In the genomic region with DNA sequence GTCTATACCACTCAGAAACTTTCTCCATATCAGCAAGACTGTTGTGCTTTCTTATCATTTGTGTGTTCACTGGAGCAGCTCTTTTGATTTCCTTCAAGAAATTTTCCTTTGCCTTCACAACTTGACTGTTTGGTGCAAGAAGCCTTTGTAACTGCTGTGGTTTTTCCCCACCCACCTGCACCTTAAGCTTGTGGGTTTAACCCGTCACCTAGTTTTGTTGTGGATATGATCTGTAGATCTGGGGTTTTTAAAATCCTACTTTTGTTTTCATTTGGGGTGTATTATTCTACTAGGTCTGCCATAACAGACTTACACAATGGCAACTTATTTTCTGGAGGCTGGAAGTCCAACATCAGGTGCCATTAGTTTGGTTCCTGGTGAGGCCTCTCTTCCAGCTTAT, we compare ENCODE assay signal across 15 cellular contexts. TPM values are rescaled to one million over a fixed set of nuclear protein-coding genes. Genes with fewer than 3 reads are reported as not detected.
DNase-seq lines count a peak whose midpoint lies in the region; ATAC-seq, FAIRE-seq and TF ChIP-seq lines count a peak whose summit lies in the region.
"Had no signal": no experiment of that assay in that cellular context is flagged by ENCODE, and none has a peak within 500 bp of the region (broad histone marks: within the 10 kb centered on the region; RNA-seq: fewer than 3 reads in every experiment).

No MANE protein-coding gene starts in this region.

- peaks cover 4% of the 10 kb centered on the region for H3K4me1 ChIP-seq in effector memory CD4-positive, alpha-beta T cell (ENCODE audit: control insufficient read depth, insufficient read depth, low read length, poor library complexity, severe bottlenecking)
- no peaks in the 10 kb centered on the region for H3K4me1 ChIP-seq in upper lobe of left lung

- TF ChIP-seq EP300 in upper lobe of left lung (IDR thresholded peaks at IDR 0.05), result no peak

- TF ChIP-seq CTCF in upper lobe of left lung (IDR thresholded peaks at IDR 0.05), result no peak

- ATAC-seq in GM18498 (IDR thresholded peaks at IDR 0.05; ENCODE audit: unreplicated experiment), result no peak
- no peak for ATAC-seq in upper lobe of left lung (ENCODE audit: low FRiP score in 2 of 2)

- DNase-seq in GM18507 (ENCODE audit: extremely low spot score, insufficient read length, low read depth), result no peak
- peak; percentile 7 to 39 for DNase-seq in activated CD8-positive, alpha-beta memory T cell treated with anti-CD3 and anti-CD28 coated beads for 4 hours (ENCODE audit: low read depth in 2 of 2)
- DNase-seq in effector memory CD4-positive, alpha-beta T cell, result no peak
- peak; percentile 15 to 26 for DNase-seq in stimulated activated CD8-positive, alpha-beta memory T cell treated with anti-CD3 and anti-CD28 coated beads, Interleukin-4, amount 100 ng/mL, for 4 hours (ENCODE audit: low read depth in 2 of 2, low spot score in 1 of 2)
- no peak for DNase-seq in caudate nucleus (lab: John Stamatoyannopoulos, UW)
- no peak for DNase-seq in DMS114 treated with DMSO at 0.1 percent for 48 hours (lab: John Stamatoyannopoulos, UW; ENCODE audit: unreplicated experiment)
- DNase-seq in upper lobe of left lung, result no peak
- DNase-seq: GDM1, NCI-H2171 treated with DMSO at 0.1 percent for 48 hours, PC-9, substantia nigra, T1000 had no signal

- peak; percentile 38 for FAIRE-seq in GM18507 (lab: Jason Lieb, UNC)
- FAIRE-seq: islet of Langerhans had no signal

- H3K9me3 ChIP-seq in effector memory CD4-positive, alpha-beta T cell (ENCODE audit: control insufficient read depth, low read length), result no peaks in the 10 kb centered on the region
- peaks cover 0 to 3% (median 0%) of the 10 kb centered on the region in 4 donors for H3K9me3 ChIP-seq in upper lobe of left lung

- H3K27ac ChIP-seq in effector memory CD4-positive, alpha-beta T cell (ENCODE audit: insufficient read depth, low read length, poor library complexity, severe bottlenecking), result peak overlapping the region; percentile 18
- H3K27ac ChIP-seq in caudate nucleus (ENCODE audit: low read depth, low read length) (no peak overlapping the region), upper lobe of left lung (no peak overlapping the region)
- H3K27ac ChIP-seq: C4-2B, PC-9 had no signal

- WGBS in upper lobe of left lung, 2 donors, result 81 to 88% methylated on average over 1 of the region's 1 CpG

- H3K27me3 ChIP-seq in effector memory CD4-positive, alpha-beta T cell (replicated peaks; ENCODE audit: control insufficient read depth, insufficient read depth, low read length, poor library complexity, severe bottlenecking), result no peaks in the 10 kb centered on the region
- no peaks in the 10 kb centered on the region for H3K27me3 ChIP-seq in upper lobe of left lung

- no peak for TF ChIP-seq POLR2A in upper lobe of left lung (IDR thresholded peaks at IDR 0.05)

- H3K36me3 ChIP-seq in effector memory CD4-positive, alpha-beta T cell (ENCODE audit: control insufficient read depth, insufficient read depth, low read length), result no peaks in the 10 kb centered on the region
- H3K36me3 ChIP-seq in upper lobe of left lung, result no peaks in the 10 kb centered on the region

- H3K4me3 ChIP-seq in effector memory CD4-positive, alpha-beta T cell (ENCODE audit: insufficient read depth, low read depth, low read length, poor library complexity, severe bottlenecking), result no peak overlapping the region
- no peak overlapping the region for H3K4me3 ChIP-seq in upper lobe of left lung
- H3K4me3 ChIP-seq: PC-9 had no signal

RNA-seq across cellular contexts. Expression of gene CHST3, which starts 30.5 kb away (rescaled TPM):
- total RNA-seq in upper lobe of left lung, result 10 to 100 TPM in 2 of 6 donors, 1 to 10 TPM in 4; 5.4 to 15.0 (median 8.4) TPM

Comparison
In these comparisons a context has a peak if more than half of its experiments do, and no peak if none do; other contexts are left out.
1. DNase-seq: peak in activated CD8-positive, alpha-beta memory T cell treated with anti-CD3 and anti-CD28 coated beads for 4 hours (2 of 2) and stimulated activated CD8-positive, alpha-beta memory T cell treated with anti-CD3 and anti-CD28 coated beads, Interleukin-4, amount 100 ng/mL, for 4 hours (2 of 2); none in GM18507 (single experiment), effector memory CD4-positive, alpha-beta T cell (0 of 3), caudate nucleus (0 of 61), DMS114 treated with DMSO at 0.1 percent for 48 hours (single experiment) and upper lobe of left lung (0 of 2).